ENCODE assay signal across 19 cellular contexts in the genomic region with DNA sequence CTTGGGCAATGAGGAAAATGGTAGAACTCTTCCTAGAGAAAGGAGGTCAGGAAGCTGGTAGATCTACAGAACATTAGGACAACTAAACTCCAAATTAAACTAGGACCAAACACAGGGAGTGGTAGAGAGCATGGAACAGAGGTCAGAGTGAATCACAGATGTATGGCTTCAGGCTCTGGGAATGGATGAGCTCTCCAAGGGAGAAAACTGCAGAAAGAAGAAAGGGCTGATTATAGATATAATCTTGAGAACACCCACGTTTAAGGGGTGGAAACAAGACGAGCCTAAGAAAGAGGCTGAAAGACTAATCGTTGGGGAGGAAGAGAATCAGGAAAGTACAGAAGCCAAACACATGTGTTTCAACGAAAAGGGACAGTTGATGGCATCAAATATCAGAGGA. TPM values are rescaled to one million over a fixed set of nuclear protein-coding genes. Genes with fewer than 3 reads are reported as not detected.
DNase-seq lines count a peak whose midpoint lies in the region; ATAC-seq and TF ChIP-seq lines count a peak whose summit lies in the region.
"Had no signal": no experiment of that assay in that cellular context is flagged by ENCODE, and none has a peak within 500 bp of the region (broad histone marks: within the 10 kb centered on the region; RNA-seq: fewer than 3 reads in every experiment).

No MANE protein-coding gene starts in this region.

- no peak overlapping the region for H3K14ac ChIP-seq in trophoblast cell (ENCODE audit: low read length)

- no peaks in the 10 kb centered on the region for H3K36me3 ChIP-seq in left ventricle myocardium inferior
- H3K36me3 ChIP-seq in trophoblast cell (ENCODE audit: control insufficient read depth in 1 of 2, insufficient read depth in 2 of 2, low read length in 2 of 2): peaks cover 6 to 17% of the 10 kb centered on the region in 2 experiments
- H3K36me3 ChIP-seq: neural progenitor cell had no signal

- ATAC-seq in activated CD8-positive, alpha-beta T cell treated with anti-CD3 and anti-CD28 coated beads for 36 hours: no peak
- ATAC-seq in activated CD8-positive, alpha-beta T cell treated with anti-CD3 and anti-CD28 coated beads, Interleukin-2, amount 10 ng/mL, durations not matched to agents 7 days and 5 days: no peak
- no peak for ATAC-seq in HG03196 (IDR thresholded peaks at IDR 0.05; ENCODE audit: unreplicated experiment)
- ATAC-seq: A549 had no signal

- H3K4me2 ChIP-seq in trophoblast cell (ENCODE audit: low read length): no peak overlapping the region
- H3K4me2 ChIP-seq: A549, neural progenitor cell had no signal

- no peaks in the 10 kb centered on the region for H3K9me3 ChIP-seq in left ventricle myocardium inferior (replicated peaks)
- H3K9me3 ChIP-seq in trophoblast cell (ENCODE audit: insufficient read depth, low read depth, low read length): no peaks in the 10 kb centered on the region
- H3K9me3 ChIP-seq: A549, esophagus squamous epithelium had no signal

- no peak overlapping the region for H2AFZ ChIP-seq in trophoblast cell (ENCODE audit: insufficient read depth, low read length, poor library complexity)
- H2AFZ ChIP-seq: neural progenitor cell had no signal

- H2BK120ac ChIP-seq in trophoblast cell (ENCODE audit: insufficient read depth, low read length, poor library complexity): no peak overlapping the region

- no peak overlapping the region for H4K12ac ChIP-seq in trophoblast cell (ENCODE audit: low read depth, low read length)

- H3K9me3 Mint-ChIP-seq in activated CD8-positive, alpha-beta T cell treated with anti-CD3 and anti-CD28 coated beads for 36 hours: no peaks in the 10 kb centered on the region
- no peaks in the 10 kb centered on the region for H3K9me3 Mint-ChIP-seq in activated CD8-positive, alpha-beta T cell treated with anti-CD3 and anti-CD28 coated beads, Interleukin-2, amount 10 ng/mL, durations not matched to agents 7 days and 5 days (ENCODE audit: insufficient read depth)
- H3K9me3 Mint-ChIP-seq in HFFc6 (no peaks in the 10 kb centered on the region), brain (no peaks in the 10 kb centered on the region), progenitor cell of endocrine pancreas (ENCODE audit: low read depth) (no peaks in the 10 kb centered on the region)
- H3K9me3 Mint-ChIP-seq: CD8-positive, alpha-beta memory T cell; neural progenitor cell had no signal

- H3K79me1 ChIP-seq in trophoblast cell (ENCODE audit: low read length): no peaks in the 10 kb centered on the region

- no peak overlapping the region for H4K91ac ChIP-seq in trophoblast cell (ENCODE audit: low read depth, low read length)

- no peak overlapping the region for H3K27ac ChIP-seq in left ventricle myocardium inferior (replicated peaks)
- no peak overlapping the region for H3K27ac ChIP-seq in trophoblast cell (ENCODE audit: low read depth, low read length)
- H3K27ac ChIP-seq: A549, cardiac muscle cell, esophagus squamous epithelium, neural progenitor cell, WERI-Rb-1 had no signal

- no peak overlapping the region for H3K18ac ChIP-seq in trophoblast cell (ENCODE audit: low read length)

- no peak overlapping the region for H2BK5ac ChIP-seq in trophoblast cell (ENCODE audit: low read depth, low read length, poor library complexity)

- peaks cover 60% of the 10 kb centered on the region for H3K36me3 Mint-ChIP-seq in activated CD8-positive, alpha-beta T cell treated with anti-CD3 and anti-CD28 coated beads for 36 hours (ENCODE audit: low read depth)
- peaks cover 48% of the 10 kb centered on the region for H3K36me3 Mint-ChIP-seq in activated CD8-positive, alpha-beta T cell treated with anti-CD3 and anti-CD28 coated beads, Interleukin-2, amount 10 ng/mL, durations not matched to agents 7 days and 5 days (ENCODE audit: low read depth)
- H3K36me3 Mint-ChIP-seq in HFFc6 (ENCODE audit: low read depth): peaks cover 22% of the 10 kb centered on the region
- peaks cover 52% of the 10 kb centered on the region for H3K36me3 Mint-ChIP-seq in brain
- H3K36me3 Mint-ChIP-seq in progenitor cell of endocrine pancreas (ENCODE audit: insufficient read depth): peaks cover 17% of the 10 kb centered on the region

- H3K27ac Mint-ChIP-seq in activated CD8-positive, alpha-beta T cell treated with anti-CD3 and anti-CD28 coated beads for 36 hours: peak overlapping the region; percentile 47
- no peak overlapping the region for H3K27ac Mint-ChIP-seq in activated CD8-positive, alpha-beta T cell treated with anti-CD3 and anti-CD28 coated beads, Interleukin-2, amount 10 ng/mL, durations not matched to agents 7 days and 5 days
- peak overlapping the region; percentile 89 for H3K27ac Mint-ChIP-seq in HFFc6
- peak overlapping the region in 3 of 5 experiments; percentile 2 to 87 (median 4) for H3K27ac Mint-ChIP-seq in brain
- peak overlapping the region; percentile 27 for H3K27ac Mint-ChIP-seq in progenitor cell of endocrine pancreas
- H3K27ac Mint-ChIP-seq: neural progenitor cell had no signal

- H3K4me1 Mint-ChIP-seq in activated CD8-positive, alpha-beta T cell treated with anti-CD3 and anti-CD28 coated beads for 36 hours (ENCODE audit: low read depth): peaks cover 51% of the 10 kb centered on the region
- H3K4me1 Mint-ChIP-seq in activated CD8-positive, alpha-beta T cell treated with anti-CD3 and anti-CD28 coated beads, Interleukin-2, amount 10 ng/mL, durations not matched to agents 7 days and 5 days (ENCODE audit: low read depth): peaks cover 25% of the 10 kb centered on the region
- H3K4me1 Mint-ChIP-seq in HFFc6 (ENCODE audit: low read depth) (peaks cover 33% of the 10 kb centered on the region), brain (peaks cover 33% of the 10 kb centered on the region), progenitor cell of endocrine pancreas (ENCODE audit: low read depth) (peaks cover 7% of the 10 kb centered on the region)

- no peaks in the 10 kb centered on the region for H3K79me2 ChIP-seq in trophoblast cell (ENCODE audit: control insufficient read depth, insufficient read depth, low read length, poor library complexity)

- no peak overlapping the region for H3K9ac ChIP-seq in trophoblast cell (ENCODE audit: low read length)
- H3K9ac ChIP-seq: neural progenitor cell had no signal

- POLR2A ChIA-PET in activated CD8-positive, alpha-beta T cell treated with anti-CD3 and anti-CD28 coated beads for 36 hours (lab: Charles Lee): interaction anchor here (1.3 kb wide), 1 partner anchor 11 kb away, joined by 3 read pairs; no protein-coding TSS in a partner anchor
- POLR2A ChIA-PET in activated CD8-positive, alpha-beta T cell treated with anti-CD3 and anti-CD28 coated beads, Interleukin-2, amount 10 ng/mL, durations not matched to agents 7 days and 5 days (lab: Charles Lee): no interaction called here

- no peaks in the 10 kb centered on the region for H3K27me3 ChIP-seq in left ventricle myocardium inferior (ENCODE audit: low read depth)
- H3K27me3 ChIP-seq in trophoblast cell (ENCODE audit: insufficient read depth, low read length): no peaks in the 10 kb centered on the region
- H3K27me3 ChIP-seq: cardiac muscle cell, esophagus squamous epithelium, neural progenitor cell had no signal

- CTCF ChIA-PET in activated CD8-positive, alpha-beta T cell treated with anti-CD3 and anti-CD28 coated beads for 36 hours (lab: Charles Lee): interaction anchor here (0.9 to 1.1 kb wide), 3 partner anchors 17 to 85 kb away, joined by 3 to 4 read pairs (median 3); no protein-coding TSS in a partner anchor
- CTCF ChIA-PET in activated CD8-positive, alpha-beta T cell treated with anti-CD3 and anti-CD28 coated beads, Interleukin-2, amount 10 ng/mL, durations not matched to agents 7 days and 5 days (lab: Charles Lee): interaction anchor here (0.9 kb wide), 1 partner anchor 116 kb away, joined by 3 read pairs; no protein-coding TSS in a partner anchor

- no peak overlapping the region for H3K4me3 Mint-ChIP-seq in activated CD8-positive, alpha-beta T cell treated with anti-CD3 and anti-CD28 coated beads for 36 hours
- H3K4me3 Mint-ChIP-seq in activated CD8-positive, alpha-beta T cell treated with anti-CD3 and anti-CD28 coated beads, Interleukin-2, amount 10 ng/mL, durations not matched to agents 7 days and 5 days: no peak overlapping the region
- H3K4me3 Mint-ChIP-seq in HFFc6: peak overlapping the region; percentile 72
- H3K4me3 Mint-ChIP-seq in brain: no peak overlapping the region
- no peak overlapping the region for H3K4me3 Mint-ChIP-seq in progenitor cell of endocrine pancreas (ENCODE audit: low read depth)
- H3K4me3 Mint-ChIP-seq: CD8-positive, alpha-beta memory T cell; neural progenitor cell had no signal

- intact Hi-C loops in activated CD8-positive, alpha-beta T cell treated with anti-CD3 and anti-CD28 coated beads for 36 hours (cut with micrococcal nuclease): no loop called here
- intact Hi-C loops in left ventricle myocardium inferior (cut with micrococcal nuclease): no loop called here

- WGBS in trophoblast cell (ENCODE audit: extremely low coverage, insufficient coverage, insufficient read length): no CpG with 5 or more reads among the region's 4 CpGs

- no peak overlapping the region for H2AK5ac ChIP-seq in trophoblast cell (ENCODE audit: low read length)

- no peak for TF ChIP-seq CTCF in activated CD8-positive, alpha-beta T cell treated with anti-CD3 and anti-CD28 coated beads for 36 hours (IDR thresholded peaks at IDR 0.05)
- no peak for TF ChIP-seq CTCF in HFFc6 (IDR thresholded peaks at IDR 0.05)
- TF ChIP-seq CTCF in brain (conservative IDR thresholded peaks at IDR 0.05): no peak
- TF ChIP-seq CTCF in progenitor cell of endocrine pancreas (IDR thresholded peaks at IDR 0.05; ENCODE audit: unreplicated experiment): no peak
- no peak for TF ChIP-seq CTCF in left ventricle myocardium inferior (IDR thresholded peaks at IDR 0.05; ENCODE audit: borderline replicate concordance)

- DNase-seq in activated CD8-positive, alpha-beta T cell treated with anti-CD3 and anti-CD28 coated beads for 36 hours: no peak
- no peak for DNase-seq in activated CD8-positive, alpha-beta T cell treated with anti-CD3 and anti-CD28 coated beads, Interleukin-2, amount 10 ng/mL, durations not matched to agents 7 days and 5 days
- DNase-seq in HFFc6 (peak; percentile 49), progenitor cell of endocrine pancreas (ENCODE audit: low spot score, unreplicated experiment) (no peak), left ventricle myocardium inferior (no peak), trophoblast cell (no peak)
- DNase-seq: CD8-positive, alpha-beta memory T cell; effector CD4-positive, alpha-beta T cell; esophagus squamous epithelium; islet precursor cell; NCI-H1694 treated with DMSO at 0.1 percent for 48 hours; NCI-H446 treated with DMSO at 0.1 percent for 48 hours; T-helper 1 cell; WERI-Rb-1 had no signal

- H3K4me1 ChIP-seq in left ventricle myocardium inferior (peaks cover 70% of the 10 kb centered on the region), trophoblast cell (ENCODE audit: control insufficient read depth in 1 of 2, insufficient read depth in 2 of 2, low read length in 2 of 2) (no peaks in the 10 kb centered on the region)
- H3K4me1 ChIP-seq: A549, neural progenitor cell had no signal

- H3K4ac ChIP-seq in trophoblast cell (ENCODE audit: low read depth, low read length): no peak overlapping the region

- H2BK12ac ChIP-seq in trophoblast cell (ENCODE audit: low read length): no peak overlapping the region

- H3K4me3 ChIP-seq in left ventricle myocardium inferior (no peak overlapping the region), trophoblast cell (ENCODE audit: low read depth, low read length) (no peak overlapping the region)
- H3K4me3 ChIP-seq: A549, cardiac muscle cell, esophagus squamous epithelium, neural progenitor cell had no signal

- no peak overlapping the region for H3K23ac ChIP-seq in trophoblast cell (ENCODE audit: low read length)

- no peaks in the 10 kb centered on the region for H3K27me3 Mint-ChIP-seq in activated CD8-positive, alpha-beta T cell treated with anti-CD3 and anti-CD28 coated beads for 36 hours
- H3K27me3 Mint-ChIP-seq in activated CD8-positive, alpha-beta T cell treated with anti-CD3 and anti-CD28 coated beads, Interleukin-2, amount 10 ng/mL, durations not matched to agents 7 days and 5 days (ENCODE audit: low read depth): no peaks in the 10 kb centered on the region
- H3K27me3 Mint-ChIP-seq in HFFc6 (ENCODE audit: insufficient read depth): no peaks in the 10 kb centered on the region; the same call in 1 of the 2 replicates
- H3K27me3 Mint-ChIP-seq in brain: no peaks in the 10 kb centered on the region
- H3K27me3 Mint-ChIP-seq in progenitor cell of endocrine pancreas: no peaks in the 10 kb centered on the region
- H3K27me3 Mint-ChIP-seq: CD8-positive, alpha-beta memory T cell had no signal

- no peak overlapping the region for H4K8ac ChIP-seq in trophoblast cell (ENCODE audit: low read depth, low read length)

RNA-seq across cellular contexts. Expression of a gene that starts 41.5 kb away (rescaled TPM):
- 100 to 1,000 TPM; 102 to 107 TPM for total RNA-seq in activated CD8-positive, alpha-beta T cell treated with anti-CD3 and anti-CD28 coated beads for 36 hours
- 10 to 100 TPM; 80.7 to 84.0 TPM for total RNA-seq in activated CD8-positive, alpha-beta T cell treated with anti-CD3 and anti-CD28 coated beads, Interleukin-2, amount 10 ng/mL, durations not matched to agents 7 days and 5 days
- total RNA-seq in HFFc6 (2021; fragmentation: NEBNext Ultra II Directional; extraction: Animal tissue kit (Norgen Biotek cat#: 25700)): 100 to 1,000 TPM in 2 of 6 experiments, 10 to 100 TPM in 4; 79.2 to 114 (median 90.6) TPM
- polyA plus RNA-seq in brain (ENCODE audit: insufficient read depth, low read depth, low replicate concordance): 191 TPM
- total RNA-seq in progenitor cell of endocrine pancreas: 86.2 and 89.0 TPM in 2 replicates
- total RNA-seq in left ventricle myocardium inferior: 107 TPM
- 27.8 and 29.3 TPM in 2 replicates for polyA plus RNA-seq in trophoblast cell (2013)
